ENCODE assay signal across 9 cellular contexts in the genomic region with DNA sequence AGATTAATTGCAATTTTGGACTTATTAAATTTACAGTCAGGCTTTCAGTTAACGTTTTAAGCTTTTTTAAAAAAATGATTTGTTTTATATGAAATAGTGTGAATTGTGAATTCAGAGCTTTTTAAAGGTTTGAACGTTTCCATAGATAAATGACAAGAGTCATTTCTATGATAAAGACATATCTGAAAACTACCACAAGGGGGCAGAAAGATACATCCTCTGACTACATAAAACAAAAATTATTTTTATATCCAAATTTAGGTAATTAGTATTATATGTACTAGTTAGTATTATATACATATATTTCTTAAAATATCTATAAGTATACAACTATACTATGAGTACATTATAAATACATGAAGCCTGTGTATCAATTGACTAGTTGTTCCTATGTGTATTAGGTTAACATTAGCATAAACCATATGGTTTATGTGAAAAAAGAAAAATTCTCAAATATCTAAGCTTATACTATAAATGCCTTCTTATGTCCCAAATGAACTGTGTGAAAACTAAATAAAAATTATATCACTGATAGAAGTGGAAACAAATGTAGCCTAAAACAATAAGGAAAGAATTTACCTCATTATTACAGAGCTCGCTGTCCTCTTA.
DNase-seq lines count a peak whose midpoint lies in the region; ATAC-seq, FAIRE-seq and TF ChIP-seq lines count a peak whose summit lies in the region.
"Had no signal": no experiment of that assay in that cellular context is flagged by ENCODE, and none has a peak within 500 bp of the region (broad histone marks: within the 10 kb centered on the region; RNA-seq: fewer than 3 reads in every experiment).

No MANE protein-coding gene starts in this region.

- DNase-seq in D721Med (ENCODE audit: insufficient read length, low spot score) (no peak), K562 (ENCODE audit: extremely low read depth in 1 of 4, low spot score in 3 of 4) (peak in 3 of 4 experiments; percentile 22 to 30 (median 23)), myocyte (ENCODE audit: low read depth) (peak; percentile 37), globus pallidus (ENCODE audit: low spot score) (no peak)
- DNase-seq: effector memory CD4-positive, alpha-beta T cell had no signal

- no peak overlapping the region for H3K4me3 ChIP-seq in KMS-11 (IDR thresholded peaks at IDR 0.05; ENCODE audit: insufficient read depth, low read depth, low read length)
- no peak overlapping the region for H3K4me3 ChIP-seq in K562

- no TSS peak for BruUV-seq in K562 (replicated peaks; lab: Mats Ljungman, UMichigan)

- peak; percentile 57 for TF ChIP-seq CTCF in D721Med (IDR thresholded peaks at IDR 0.05; ENCODE audit: insufficient read depth, missing control alignments)
- TF ChIP-seq CTCF in KMS-11 (conservative IDR thresholded peaks at IDR 0.05; ENCODE audit: low read depth, low read length) = peak; percentile 79
- peak in 2 of 3 experiments; percentile 5 to 51; a peak in 2 of 6 replicates for TF ChIP-seq CTCF in K562 (IDR thresholded peaks at IDR 0.05 in 2 of 3, conservative IDR thresholded peaks at IDR 0.05 in 1 of 3; ENCODE audit: insufficient read depth in 2 of 3, low read depth in 1 of 3, low read length in 3 of 3)

- intact Hi-C loops in K562 (cut with micrococcal nuclease) = loop anchor here (2.0 to 10.0 kb wide), 4 partner anchors 207 to 1707 kb away; no protein-coding TSS in a partner anchor

- no peaks in the 10 kb centered on the region for H3K9me1 ChIP-seq in K562 (ENCODE audit: control insufficient read depth, insufficient read depth, low read length)

- H3K9ac ChIP-seq in KMS-11 (no peak overlapping the region), K562 (ENCODE audit: insufficient read depth in 1 of 2, low read depth in 2 of 2, low read length in 2 of 2) (no peak overlapping the region)

- H3K27me3 ChIP-seq in KMS-11 (ENCODE audit: insufficient read depth, low read depth) (no peaks in the 10 kb centered on the region), K562 (ENCODE audit: control insufficient read depth in 2 of 2, insufficient read depth in 2 of 2, low read length in 2 of 2) (no peaks in the 10 kb centered on the region)

- H3K4me1 ChIP-seq in KMS-11 (ENCODE audit: low read depth, poor library complexity, severe bottlenecking) (peaks cover 13% of the 10 kb centered on the region), K562 (replicated peaks in 1 of 2; ENCODE audit: control insufficient read depth in 2 of 2, insufficient read depth in 2 of 2, low read length in 2 of 2) (peaks cover 0 to under 1% of the 10 kb centered on the region in 2 experiments; a peak in 1 of 5 replicates)

- FAIRE-seq in D721Med (lab: Jason Lieb, UNC) (no peak), K562 (lab: Jason Lieb, UNC) (no peak)

- H3K4me2 ChIP-seq in KMS-11 (no peak overlapping the region), K562 (ENCODE audit: insufficient read depth, low read length) (no peak overlapping the region)

- no peak overlapping the region for H2AFZ ChIP-seq in KMS-11 (ENCODE audit: low read depth)
- no peak overlapping the region for H2AFZ ChIP-seq in K562 (ENCODE audit: low read depth, low read length)

- POLR2A ChIA-PET in K562 (lab: Yijun Ruan, JAX) = no interaction called here

- H3K27ac ChIP-seq in KMS-11 (no peak overlapping the region), K562 (ENCODE audit: extremely low read depth, low read depth, low read length) (no peak overlapping the region)

- no peak for TF ChIP-seq POLR2A in K562 (conservative IDR thresholded peaks at IDR 0.05)

- in situ Hi-C loops in K562 (cut with MboI) = no loop called here

- H3K79me2 ChIP-seq in KMS-11 (ENCODE audit: insufficient read depth, low read depth) = no peaks in the 10 kb centered on the region
- H3K79me2 ChIP-seq in K562 (ENCODE audit: control insufficient read depth, insufficient read depth, low read length) = no peaks in the 10 kb centered on the region

- 25% methylated on average over 3 of the region's 3 CpGs for WGBS in K562 (ENCODE audit: insufficient coverage, low coverage, missing lambda C conversion rate)

- TF ChIP-seq RAD21 in K562 (CRISPR knock-in tag; conservative IDR thresholded peaks at IDR 0.05 in 1 of 2, IDR thresholded peaks at IDR 0.05 in 1 of 2) = peak; percentile 52 to 53

- CTCF ChIA-PET in K562 (lab: Yijun Ruan, JAX; ENCODE audit: low intra/inter-chr PET ratio) = interaction anchor here (0.6 to 1.9 kb wide), 4 partner anchors 999 to 1801 kb away, joined by 3 to 12 read pairs (median 3); partner anchors contain the start of gene LYSMD3

- H3K36me3 ChIP-seq in KMS-11 (ENCODE audit: insufficient read depth) (no peaks in the 10 kb centered on the region), K562 (ENCODE audit: control insufficient read depth, insufficient read depth, low read length) (peaks cover 46% of the 10 kb centered on the region)

- H4K20me1 ChIP-seq in KMS-11 (ENCODE audit: insufficient read depth) (no peaks in the 10 kb centered on the region), K562 (replicated peaks; ENCODE audit: control insufficient read depth, insufficient read depth, low read length) (no peaks in the 10 kb centered on the region)

- no peak for ATAC-seq in K562
- ATAC-seq in GM21423 (IDR thresholded peaks at IDR 0.05; ENCODE audit: unreplicated experiment) = no peak
- ATAC-seq in HG03039 (IDR thresholded peaks at IDR 0.05; ENCODE audit: unreplicated experiment) = no peak
- ATAC-seq in GM18858 (IDR thresholded peaks at IDR 0.05; ENCODE audit: unreplicated experiment) = no peak

- no peaks in the 10 kb centered on the region for H3K9me3 ChIP-seq in K562 (replicated peaks; ENCODE audit: control insufficient read depth, insufficient read depth, low read depth, low read length)

- no peak for TF ChIP-seq EP300 in K562 (IDR thresholded peaks at IDR 0.05; ENCODE audit: low read length)

TF ChIP-seq in K562, 482 proteins besides CTCF, POLR2A, EP300 and RAD21:
- TF ChIP-seq MLLT1 (IDR thresholded peaks at IDR 0.05) (no peak), SMC3 (conservative IDR thresholded peaks at IDR 0.05; ENCODE audit: insufficient read depth, low read depth, low read length) (0 out of 2 replicates have a peak, but pooled peaks have one; percentile 8)
- TF ChIP-seq, protein P1, sequence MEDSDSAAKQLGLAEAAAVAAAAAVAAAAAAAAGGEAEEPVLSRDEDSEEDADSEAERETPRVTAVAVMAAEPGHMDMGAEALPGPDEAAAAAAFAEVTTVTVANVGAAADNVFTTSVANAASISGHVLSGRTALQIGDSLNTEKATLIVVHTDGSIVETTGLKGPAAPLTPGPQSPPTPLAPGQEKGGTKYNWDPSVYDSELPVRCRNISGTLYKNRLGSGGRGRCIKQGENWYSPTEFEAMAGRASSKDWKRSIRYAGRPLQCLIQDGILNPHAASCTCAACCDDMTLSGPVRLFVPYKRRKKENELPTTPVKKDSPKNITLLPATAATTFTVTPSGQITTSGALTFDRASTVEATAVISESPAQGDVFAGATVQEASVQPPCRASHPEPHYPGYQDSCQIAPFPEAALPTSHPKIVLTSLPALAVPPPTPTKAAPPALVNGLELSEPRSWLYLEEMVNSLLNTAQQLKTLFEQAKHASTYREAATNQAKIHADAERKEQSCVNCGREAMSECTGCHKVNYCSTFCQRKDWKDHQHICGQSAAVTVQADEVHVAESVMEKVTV (CRISPR knock-in tag; IDR thresholded peaks at IDR 0.05) = peak; percentile 16; the same call in 1 of the 2 replicates

Comparison
In these comparisons a context has a peak if more than half of its experiments do, and no peak if none do; other contexts are left out.
1. DNase-seq: peak in K562 (3 of 4) and myocyte (single experiment); none in D721Med (single experiment) and globus pallidus (single experiment).
2. CTCF ChIP-seq: peak in every context shown above with its lines; median percentile 79 in KMS-11; 57 in D721Med; 28 in K562.